ENCODE assay signal across 1 cellular context in genomic region chr14:22822017-22822618, GRCh38.
TF ChIP-seq lines count a peak whose summit lies in the region.

No MANE protein-coding gene starts in this region.

TF ChIP-seq in HepG2, 621 proteins besides CTCF, POLR2A, EP300 and RAD21 (continued from another document):
- TF ChIP-seq, protein P1, sequence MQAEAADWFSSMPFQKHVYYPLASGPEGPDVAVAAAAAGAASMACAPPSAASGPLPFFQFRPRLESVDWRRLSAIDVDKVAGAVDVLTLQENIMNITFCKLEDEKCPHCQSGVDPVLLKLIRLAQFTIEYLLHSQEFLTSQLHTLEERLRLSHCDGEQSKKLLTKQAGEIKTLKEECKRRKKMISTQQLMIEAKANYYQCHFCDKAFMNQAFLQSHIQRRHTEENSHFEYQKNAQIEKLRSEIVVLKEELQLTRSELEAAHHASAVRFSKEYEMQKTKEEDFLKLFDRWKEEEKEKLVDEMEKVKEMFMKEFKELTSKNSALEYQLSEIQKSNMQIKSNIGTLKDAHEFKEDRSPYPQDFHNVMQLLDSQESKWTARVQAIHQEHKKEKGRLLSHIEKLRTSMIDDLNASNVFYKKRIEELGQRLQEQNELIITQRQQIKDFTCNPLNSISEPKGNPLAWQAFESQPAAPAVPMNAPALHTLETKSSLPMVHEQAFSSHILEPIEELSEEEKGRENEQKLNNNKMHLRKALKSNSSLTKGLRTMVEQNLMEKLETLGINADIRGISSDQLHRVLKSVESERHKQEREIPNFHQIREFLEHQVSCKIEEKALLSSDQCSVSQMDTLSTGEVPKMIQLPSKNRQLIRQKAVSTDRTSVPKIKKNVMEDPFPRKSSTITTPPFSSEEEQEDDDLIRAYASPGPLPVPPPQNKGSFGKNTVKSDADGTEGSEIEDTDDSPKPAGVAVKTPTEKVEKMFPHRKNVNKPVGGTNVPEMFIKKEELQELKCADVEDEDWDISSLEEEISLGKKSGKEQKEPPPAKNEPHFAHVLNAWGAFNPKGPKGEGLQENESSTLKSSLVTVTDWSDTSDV (CRISPR knock-in tag; IDR thresholded peaks at IDR 0.05), result no peak
- TF ChIP-seq SMAD1 (CRISPR knock-in tag; IDR thresholded peaks at IDR 0.05; ENCODE audit: borderline replicate concordance, low read depth), result no peak
- TF ChIP-seq, protein P2, sequence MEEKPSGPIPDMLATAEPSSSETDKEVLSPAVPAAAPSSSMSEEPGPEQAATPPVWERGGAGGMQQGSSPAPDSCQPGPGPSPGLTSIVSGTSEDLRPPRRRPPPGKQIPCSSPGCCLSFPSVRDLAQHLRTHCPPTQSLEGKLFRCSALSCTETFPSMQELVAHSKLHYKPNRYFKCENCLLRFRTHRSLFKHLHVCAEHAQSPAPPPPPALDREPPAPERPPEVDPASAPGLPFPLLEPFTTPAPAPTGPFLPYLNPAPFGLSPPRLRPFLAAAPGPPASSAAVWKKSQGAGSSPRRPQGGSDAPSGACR (CRISPR knock-in tag; IDR thresholded peaks at IDR 0.05), result 0 out of 2 replicates have a peak, but pooled peaks have one; percentile 17
- no peak for TF ChIP-seq CHCHD3 (CRISPR knock-in tag; IDR thresholded peaks at IDR 0.05)
- TF ChIP-seq ZNF691 (CRISPR knock-in tag; IDR thresholded peaks at IDR 0.05; ENCODE audit: borderline replicate concordance, low read depth), result no peak
- TF ChIP-seq HIVEP1 (CRISPR knock-in tag; IDR thresholded peaks at IDR 0.05), result 0 out of 2 replicates have a peak, but pooled peaks have one; percentile 29
- peak; percentile 91; the same call in 1 of the 2 replicates for TF ChIP-seq EED (CRISPR knock-in tag; IDR thresholded peaks at IDR 0.05)
- no peak; the same call in 1 of the 2 replicates for TF ChIP-seq HDAC1 (CRISPR knock-in tag; IDR thresholded peaks at IDR 0.05)
- no peak for TF ChIP-seq MAZ (IDR thresholded peaks at IDR 0.05; ENCODE audit: borderline replicate concordance, low read depth, low read length)
- no peak; the same call in 1 of the 2 replicates for TF ChIP-seq MAZ (CRISPR knock-in tag; IDR thresholded peaks at IDR 0.05; ENCODE audit: low read depth)
- no peak for TF ChIP-seq GABPB1 (CRISPR knock-in tag; IDR thresholded peaks at IDR 0.05)
- no peak for TF ChIP-seq RFXANK (CRISPR knock-in tag; IDR thresholded peaks at IDR 0.05)
- no peak for TF ChIP-seq ZNF776 (CRISPR knock-in tag; IDR thresholded peaks at IDR 0.05)
- TF ChIP-seq, protein P3, sequence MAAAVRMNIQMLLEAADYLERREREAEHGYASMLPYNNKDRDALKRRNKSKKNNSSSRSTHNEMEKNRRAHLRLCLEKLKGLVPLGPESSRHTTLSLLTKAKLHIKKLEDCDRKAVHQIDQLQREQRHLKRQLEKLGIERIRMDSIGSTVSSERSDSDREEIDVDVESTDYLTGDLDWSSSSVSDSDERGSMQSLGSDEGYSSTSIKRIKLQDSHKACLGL (CRISPR knock-in tag; IDR thresholded peaks at IDR 0.05), result 0 out of 2 replicates have a peak, but pooled peaks have one; percentile 35
- TF ChIP-seq RELA (CRISPR knock-in tag; IDR thresholded peaks at IDR 0.05), result no peak
- 0 out of 2 replicates have a peak, but pooled peaks have one; percentile 12 for TF ChIP-seq MED1 (CRISPR knock-in tag; IDR thresholded peaks at IDR 0.05)
- TF ChIP-seq ONECUT2 (CRISPR knock-in tag; IDR thresholded peaks at IDR 0.05), result no peak
- no peak for TF ChIP-seq NCOA1 (CRISPR knock-in tag; IDR thresholded peaks at IDR 0.05)
- no peak for TF ChIP-seq ZNF572 (CRISPR knock-in tag; IDR thresholded peaks at IDR 0.05)
- peak; percentile 32 for TF ChIP-seq HNRNPK (IDR thresholded peaks at IDR 0.05; ENCODE audit: low read depth, low read length, poor library complexity, severe bottlenecking)
- no peak for TF ChIP-seq ZNF256 (CRISPR knock-in tag; conservative IDR thresholded peaks at IDR 0.05)
- peak; percentile 35 for TF ChIP-seq ZNF281 (CRISPR knock-in tag; IDR thresholded peaks at IDR 0.05; ENCODE audit: borderline replicate concordance)
- peak; percentile 26; the same call in 1 of the 2 replicates for TF ChIP-seq HNF4G (IDR thresholded peaks at IDR 0.05; ENCODE audit: borderline replicate concordance, low read depth, low read length)
- TF ChIP-seq HNF4G (CRISPR knock-in tag; IDR thresholded peaks at IDR 0.05; ENCODE audit: borderline replicate concordance, low read depth), result no peak
- no peak for TF ChIP-seq RXRA (CRISPR knock-in tag; IDR thresholded peaks at IDR 0.05)
- TF ChIP-seq ZBTB37 (CRISPR knock-in tag; IDR thresholded peaks at IDR 0.05), result no peak
- TF ChIP-seq ZNF777 (CRISPR knock-in tag; IDR thresholded peaks at IDR 0.05), result no peak
- TF ChIP-seq, protein P4, sequence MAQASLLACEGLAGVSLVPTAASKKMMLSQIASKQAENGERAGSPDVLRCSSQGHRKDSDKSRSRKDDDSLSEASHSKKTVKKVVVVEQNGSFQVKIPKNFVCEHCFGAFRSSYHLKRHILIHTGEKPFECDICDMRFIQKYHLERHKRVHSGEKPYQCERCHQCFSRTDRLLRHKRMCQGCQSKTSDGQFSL (CRISPR knock-in tag; IDR thresholded peaks at IDR 0.05), result peak; percentile 45; the same call in 1 of the 2 replicates
- no peak for TF ChIP-seq ZNF20 (CRISPR knock-in tag; IDR thresholded peaks at IDR 0.05)
- TF ChIP-seq ZNF513 (CRISPR knock-in tag; conservative IDR thresholded peaks at IDR 0.05), result no peak
- no peak for TF ChIP-seq ZNF138 (CRISPR knock-in tag; IDR thresholded peaks at IDR 0.05; ENCODE audit: low read depth)
- TF ChIP-seq, protein P5, sequence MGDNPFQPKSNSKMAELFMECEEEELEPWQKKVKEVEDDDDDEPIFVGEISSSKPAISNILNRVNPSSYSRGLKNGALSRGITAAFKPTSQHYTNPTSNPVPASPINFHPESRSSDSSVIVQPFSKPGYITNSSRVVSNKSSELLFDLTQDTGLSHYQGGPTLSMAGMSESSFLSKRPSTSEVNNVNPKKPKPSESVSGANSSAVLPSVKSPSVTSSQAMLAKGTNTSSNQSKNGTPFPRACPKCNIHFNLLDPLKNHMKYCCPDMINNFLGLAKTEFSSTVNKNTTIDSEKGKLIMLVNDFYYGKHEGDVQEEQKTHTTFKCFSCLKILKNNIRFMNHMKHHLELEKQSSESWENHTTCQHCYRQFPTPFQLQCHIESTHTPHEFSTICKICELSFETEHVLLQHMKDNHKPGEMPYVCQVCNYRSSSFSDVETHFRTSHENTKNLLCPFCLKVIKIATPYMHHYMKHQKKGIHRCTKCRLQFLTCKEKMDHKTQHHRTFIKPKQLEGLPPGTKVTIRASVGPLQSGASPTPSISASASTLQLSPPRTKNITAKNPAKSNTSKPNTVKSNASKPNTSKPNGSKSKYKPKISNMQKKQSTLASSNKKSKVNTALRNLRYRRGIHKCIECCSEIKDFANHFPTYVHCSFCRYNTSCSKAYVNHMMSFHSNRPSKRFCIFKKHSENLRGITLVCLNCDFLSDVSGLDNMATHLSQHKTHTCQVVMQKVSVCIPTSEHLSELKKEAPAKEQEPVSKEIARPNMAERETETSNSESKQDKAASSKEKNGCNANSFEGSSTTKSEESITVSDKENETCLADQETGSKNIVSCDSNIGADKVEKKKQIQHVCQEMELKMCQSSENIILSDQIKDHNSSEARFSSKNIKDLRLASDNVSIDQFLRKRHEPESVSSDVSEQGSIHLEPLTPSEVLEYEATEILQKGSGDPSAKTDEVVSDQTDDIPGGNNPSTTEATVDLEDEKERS (CRISPR knock-in tag; IDR thresholded peaks at IDR 0.05), result no peak
- no peak for TF ChIP-seq ZNF704 (CRISPR knock-in tag; IDR thresholded peaks at IDR 0.05; ENCODE audit: borderline replicate concordance)
TF ChIP-seq in HepG2: peak in this region for 27.
